In genomic region chr10:62037166-62037831, GRCh38 we compare ENCODE assay signal across 8 cellular contexts.
DNase-seq lines count a peak whose midpoint lies in the region; ATAC-seq and TF ChIP-seq lines count a peak whose summit lies in the region.

No MANE protein-coding gene starts in this region.

- no peaks in the 10 kb centered on the region for H4K20me1 ChIP-seq in SK-N-SH (ENCODE audit: insufficient read depth)

- TF ChIP-seq POLR2A in stomach (IDR thresholded peaks at IDR 0.05) (no peak), GM18505 (IDR thresholded peaks at IDR 0.05; ENCODE audit: borderline replicate concordance, extremely low read depth, insufficient read depth, insufficient read length) (no peak)

- H3K4me1 ChIP-seq in SK-N-SH (ENCODE audit: control insufficient read depth in 1 of 2, insufficient read depth in 2 of 2, low read depth in 1 of 2, low read length in 1 of 2) (peaks cover 39 to 60% of the 10 kb centered on the region in 2 experiments), foreskin keratinocyte (peaks cover 27% of the 10 kb centered on the region), stomach (peaks cover 22 to 67% (median 49%) of the 10 kb centered on the region in 4 donors)

- H3K4me1 Mint-ChIP-seq in T-helper 2 cell treated with Interferon-gamma antibody and Interleukin-4, amounts not matched to agents 5 μg/mL and 100 μg/mL, for 36 hours (ENCODE audit: low read depth) = peaks cover 58% of the 10 kb centered on the region

- peaks cover 46% of the 10 kb centered on the region for H3K79me2 ChIP-seq in SK-N-SH (ENCODE audit: insufficient read depth)

- peak; percentile 77 for ATAC-seq in foreskin keratinocyte
- ATAC-seq in GM18505 (IDR thresholded peaks at IDR 0.05; ENCODE audit: unreplicated experiment) = no peak

- H3K27ac ChIP-seq in SK-N-SH (ENCODE audit: low read depth in 2 of 2, low read length in 1 of 2) (peak overlapping the region; percentile 75 to 84; a peak in 3 of 4 replicates), foreskin keratinocyte (peak overlapping the region; percentile 85), stomach (peak overlapping the region; percentile 53 to 76 (median 73))

- no peaks in the 10 kb centered on the region for H3K36me3 ChIP-seq in SK-N-SH (replicated peaks in 1 of 2; ENCODE audit: control insufficient read depth in 1 of 2, insufficient read depth in 2 of 2, low read length in 1 of 2)
- H3K36me3 ChIP-seq in stomach = no peaks in the 10 kb centered on the region

- H3K4me3 Mint-ChIP-seq in T-helper 2 cell treated with Interferon-gamma antibody and Interleukin-4, amounts not matched to agents 5 μg/mL and 100 μg/mL, for 36 hours = no peak overlapping the region

- TF ChIP-seq EP300 in SK-N-SH (IDR thresholded peaks at IDR 0.05; ENCODE audit: borderline replicate concordance in 1 of 2, low read depth in 1 of 2, low read length in 1 of 2) (peak; percentile 32 to 70; a peak in 1 of 4 replicates), stomach (IDR thresholded peaks at IDR 0.05) (no peak)

- DNase-seq in T-helper 2 cell treated with Interferon-gamma antibody and Interleukin-4, amounts not matched to agents 5 μg/mL and 100 μg/mL, for 36 hours (ENCODE audit: low spot score) = no peak
- no peak for DNase-seq in T-helper 2 cell
- no peak for DNase-seq in SK-N-SH
- peak in 1 of 2 donors; percentile 74 for DNase-seq in foreskin keratinocyte
- no peak for DNase-seq in stomach
- no peak for DNase-seq in RKO (ENCODE audit: low spot score)
- no peak for DNase-seq in activated CD4-positive, alpha-beta T cell treated with anti-CD3 and anti-CD28 coated beads for 1 hour

- H3K36me3 Mint-ChIP-seq in T-helper 2 cell treated with Interferon-gamma antibody and Interleukin-4, amounts not matched to agents 5 μg/mL and 100 μg/mL, for 36 hours (ENCODE audit: low read depth) = peaks cover 13% of the 10 kb centered on the region

- CTCF ChIA-PET in SK-N-SH (lab: Yijun Ruan, JAX) = interaction anchor here (0.7 to 11.2 kb wide), 15 partner anchors 11 to 1123 kb away, joined by 3 to 190 read pairs (median 16); partner anchors contain the start of gene ARID5B

- intact Hi-C loops in stomach (cut with DNase I; ENCODE audit: low total_unique reads) = loop anchor here (5.0 kb wide), 1 partner anchor 210 kb away; no protein-coding TSS in a partner anchor

- H3K4me3 ChIP-seq in SK-N-SH (ENCODE audit: low read depth in 2 of 2, low read length in 1 of 2) = no peak overlapping the region
- H3K4me3 ChIP-seq in stomach = no peak overlapping the region

- TF ChIP-seq RAD21 in SK-N-SH (IDR thresholded peaks at IDR 0.05; ENCODE audit: low read length) = no peak

- TF ChIP-seq CTCF in SK-N-SH (IDR thresholded peaks at IDR 0.05) (no peak), foreskin keratinocyte (conservative IDR thresholded peaks at IDR 0.05) (peak; percentile 34), stomach (IDR thresholded peaks at IDR 0.05) (no peak)

- peak overlapping the region; percentile 67; the same call in 1 of the 2 replicates for H3K4me2 ChIP-seq in SK-N-SH

- no peaks in the 10 kb centered on the region for H3K27me3 Mint-ChIP-seq in T-helper 2 cell treated with Interferon-gamma antibody and Interleukin-4, amounts not matched to agents 5 μg/mL and 100 μg/mL, for 36 hours (ENCODE audit: low read depth)

- H2AFZ ChIP-seq in SK-N-SH (ENCODE audit: low read depth) = peak overlapping the region; percentile 32; the same call in 1 of the 2 replicates

- H3K27me3 ChIP-seq in SK-N-SH (ENCODE audit: insufficient read depth) (no peaks in the 10 kb centered on the region), foreskin keratinocyte (no peaks in the 10 kb centered on the region), stomach (no peaks in the 10 kb centered on the region)

- WGBS in SK-N-SH (ENCODE audit: low lambda C conversion rate) = 62% methylated on average over 8 of the region's 8 CpGs
- 23 to 43% (median 34%) methylated on average over 8 of the region's 8 CpGs for WGBS in stomach, 5 donors

- H3K9me3 ChIP-seq in SK-N-SH (no peaks in the 10 kb centered on the region), stomach (no peaks in the 10 kb centered on the region)

- peaks cover 23% of the 10 kb centered on the region for H3F3A ChIP-seq in SK-N-SH (replicated peaks; ENCODE audit: insufficient read depth)

- no peaks in the 10 kb centered on the region for H3K9me2 ChIP-seq in SK-N-SH

- no peaks in the 10 kb centered on the region for H3K9me3 Mint-ChIP-seq in T-helper 2 cell treated with Interferon-gamma antibody and Interleukin-4, amounts not matched to agents 5 μg/mL and 100 μg/mL, for 36 hours

- H3K27ac Mint-ChIP-seq in T-helper 2 cell treated with Interferon-gamma antibody and Interleukin-4, amounts not matched to agents 5 μg/mL and 100 μg/mL, for 36 hours = peak overlapping the region; percentile 15

- peak overlapping the region; percentile 6; the same call in 1 of the 2 replicates for H3K9ac ChIP-seq in SK-N-SH

- POLR2A ChIA-PET in SK-N-SH (lab: Yijun Ruan, JAX) = interaction anchor here (1.2 kb wide), 1 partner anchor 208 kb away, joined by 3 read pairs; no protein-coding TSS in a partner anchor

TF ChIP-seq in SK-N-SH, 30 proteins besides CTCF, POLR2A, EP300 and RAD21:
- TF ChIP-seq TCF12 (IDR thresholded peaks at IDR 0.05) (peak; percentile 86), CHD2 (IDR thresholded peaks at IDR 0.05; ENCODE audit: low read length, partially characterized antibody) (peak; percentile 51), MEF2A (IDR thresholded peaks at IDR 0.05; ENCODE audit: borderline replicate concordance, low read depth) (peak; percentile 78), PBX3 (IDR thresholded peaks at IDR 0.05) (peak; percentile 56), ZBTB33 (IDR thresholded peaks at IDR 0.05; ENCODE audit: borderline replicate concordance, low read depth) (no peak), NFIC (IDR thresholded peaks at IDR 0.05; ENCODE audit: borderline replicate concordance) (peak; percentile 70), JUND (IDR thresholded peaks at IDR 0.05) (peak; percentile 35), USF2 (IDR thresholded peaks at IDR 0.05; ENCODE audit: borderline replicate concordance, low read depth, low read length) (no peak), POLR2AphosphoS5 (IDR thresholded peaks at IDR 0.05; ENCODE audit: low read depth, low read length) (peak; percentile 26; the same call in 1 of the 2 replicates)
